Comparison of ENCODE assay signal across 9 cellular contexts in genomic region chr12:117262749-117263148, GRCh38.
"Had no signal": no experiment of that assay in that cellular context is flagged by ENCODE, and none has a peak within 500 bp of the region (broad histone marks: within the 10 kb centered on the region; RNA-seq: fewer than 3 reads in every experiment).

No MANE protein-coding gene starts in this region.

- DNase-seq: GM23248, GOT3, H7, HFFc6, IMR-90, KBM-7 had no signal

- H3K27ac Mint-ChIP-seq: HFFc6 had no signal

- ATAC-seq: HCT116 had no signal

- H3K27ac ChIP-seq: GM23248, HL-60 had no signal

- H2AFZ ChIP-seq: GM23248 had no signal

- H3K4me3 Mint-ChIP-seq: HFFc6 had no signal

- H3K4me1 ChIP-seq: HAP-1 had no signal

- H3K9ac ChIP-seq: GM23248 had no signal

- H3K36me3 ChIP-seq: HAP-1 had no signal

- H3K4me3 ChIP-seq: GM23248, HAP-1 had no signal

- H3K9me3 ChIP-seq: HAP-1 had no signal
